ENCODE assay signal across 19 cellular contexts in genomic region chr1:244102471-244102870, GRCh38. TPM values are rescaled to one million over a fixed set of nuclear protein-coding genes. Genes with fewer than 3 reads are reported as not detected.
DNase-seq lines count a peak whose midpoint lies in the region; ATAC-seq lines count a peak whose summit lies in the region.
"Had no signal": no experiment of that assay in that cellular context is flagged by ENCODE, and none has a peak within 500 bp of the region (broad histone marks: within the 10 kb centered on the region; RNA-seq: fewer than 3 reads in every experiment).

No MANE protein-coding gene starts in this region.

- DNase-seq in NCI-H1417 (lab: John Stamatoyannopoulos, UW) (peak in 2 of 3 experiments; percentile 15 to 61), NCI-H1417 treated with DMSO at 0.1 percent for 48 hours (lab: John Stamatoyannopoulos, UW) (no peak), SHP77 treated with DMSO at 0.1 percent for 48 hours (lab: John Stamatoyannopoulos, UW) (peak; percentile 81), mesenchymal stem cell (peak; percentile 28), T-helper 17 cell (no peak)
- DNase-seq in activated naive CD4-positive, alpha-beta T cell treated with anti-CD3 and anti-CD28 coated beads, Interleukin-2, amount 10 ng/mL, durations not matched to agents 7 days and 5 days, result no peak
- DNase-seq: 8988T; CD4-positive, alpha-beta T cell; HFFc6; Karpas-422; MG63; NCI-H1092; NCI-H1694 treated with DMSO at 0.1 percent for 48 hours; NCI-H510A; SIG-M5 had no signal

- H3K9me3 Mint-ChIP-seq in activated naive CD4-positive, alpha-beta T cell treated with anti-CD3 and anti-CD28 coated beads, Interleukin-2, amount 10 ng/mL, durations not matched to agents 7 days and 5 days, result no peaks in the 10 kb centered on the region
- H3K9me3 Mint-ChIP-seq: CD4-positive, alpha-beta T cell; HFFc6 had no signal

- no peaks in the 10 kb centered on the region for H3K79me1 ChIP-seq in mesenchymal stem cell (replicated peaks; ENCODE audit: low read length, poor library complexity, severe bottlenecking)

- no peaks in the 10 kb centered on the region for H3K9me3 ChIP-seq in mesenchymal stem cell (ENCODE audit: control insufficient read depth, low read length)
- H3K9me3 ChIP-seq in T-helper 17 cell (ENCODE audit: control insufficient read depth, low read length, poor library complexity, severe bottlenecking), result no peaks in the 10 kb centered on the region

- no peak for ATAC-seq in HG03095 (IDR thresholded peaks at IDR 0.05; ENCODE audit: unreplicated experiment)
- no peak for ATAC-seq in T-helper 17 cell

- no peak overlapping the region for H3K9ac ChIP-seq in mesenchymal stem cell (ENCODE audit: low read length)

- peak overlapping the region; percentile 67 for H2AK5ac ChIP-seq in mesenchymal stem cell (ENCODE audit: low read length, severe bottlenecking)

- H3K4me1 Mint-ChIP-seq in activated naive CD4-positive, alpha-beta T cell treated with anti-CD3 and anti-CD28 coated beads, Interleukin-2, amount 10 ng/mL, durations not matched to agents 7 days and 5 days, result peaks cover 6% of the 10 kb centered on the region
- peaks cover 9% of the 10 kb centered on the region for H3K4me1 Mint-ChIP-seq in T-helper 17 cell

- no peak overlapping the region for H3K14ac ChIP-seq in mesenchymal stem cell (ENCODE audit: low read length in 2 of 2)

- H3K27me3 ChIP-seq in mesenchymal stem cell (ENCODE audit: control insufficient read depth in 1 of 2, insufficient read depth in 1 of 2, low read length in 2 of 2), result peaks cover 0 to 34% of the 10 kb centered on the region in 2 experiments

- H3K4ac ChIP-seq in mesenchymal stem cell (ENCODE audit: low read depth in 1 of 2, low read length in 2 of 2), result peak overlapping the region in 1 of 2 experiments; percentile 58

- H2BK5ac ChIP-seq in mesenchymal stem cell (ENCODE audit: low read depth, low read length, poor library complexity, severe bottlenecking), result no peak overlapping the region

- H4K91ac ChIP-seq in mesenchymal stem cell (ENCODE audit: low read length), result peak overlapping the region; percentile 71

- peak overlapping the region; percentile 12 for H3K27ac ChIP-seq in mesenchymal stem cell (ENCODE audit: low read length, poor library complexity, severe bottlenecking)
- peak overlapping the region; percentile 19 for H3K27ac ChIP-seq in temporal lobe (ENCODE audit: low read depth, low read length)

- WGBS in mesenchymal stem cell, result 60% methylated on average over 8 of the region's 15 CpGs

- H2BK15ac ChIP-seq in mesenchymal stem cell (ENCODE audit: low read depth, poor library complexity, severe bottlenecking), result peak overlapping the region; percentile 17

- no peak overlapping the region for H2BK120ac ChIP-seq in mesenchymal stem cell (ENCODE audit: low read depth, low read length)

- H2BK12ac ChIP-seq in mesenchymal stem cell (ENCODE audit: low read length in 2 of 2), result peak overlapping the region in 1 of 2 experiments; percentile 51

- H3K36me3 Mint-ChIP-seq in activated naive CD4-positive, alpha-beta T cell treated with anti-CD3 and anti-CD28 coated beads, Interleukin-2, amount 10 ng/mL, durations not matched to agents 7 days and 5 days, result no peaks in the 10 kb centered on the region
- peaks cover 4% of the 10 kb centered on the region for H3K36me3 Mint-ChIP-seq in T-helper 17 cell (ENCODE audit: low read depth)

- no peak overlapping the region for H3K4me3 Mint-ChIP-seq in activated naive CD4-positive, alpha-beta T cell treated with anti-CD3 and anti-CD28 coated beads, Interleukin-2, amount 10 ng/mL, durations not matched to agents 7 days and 5 days
- no peak overlapping the region for H3K4me3 Mint-ChIP-seq in T-helper 17 cell
- H3K4me3 Mint-ChIP-seq: B cell; CD4-positive, alpha-beta T cell; HFFc6; IgD-negative memory B cell had no signal

- H3K23ac ChIP-seq in mesenchymal stem cell (ENCODE audit: low read length in 2 of 2), result peak overlapping the region in 1 of 2 experiments; percentile 9

- H2AFZ ChIP-seq in mesenchymal stem cell (ENCODE audit: low read depth, low read length), result no peak overlapping the region

- peaks cover 24% of the 10 kb centered on the region for H3K4me1 ChIP-seq in mesenchymal stem cell (ENCODE audit: control insufficient read depth, insufficient read depth, low read depth, low read length)

- CTCF ChIA-PET in activated naive CD4-positive, alpha-beta T cell treated with anti-CD3 and anti-CD28 coated beads, Interleukin-2, amount 10 ng/mL, durations not matched to agents 7 days and 5 days (lab: Charles Lee), result no interaction called here

- H3K18ac ChIP-seq in mesenchymal stem cell (ENCODE audit: low read depth in 1 of 2, low read length in 2 of 2), result peak overlapping the region in 1 of 2 experiments; percentile 67

- no peak overlapping the region for H3K4me3 ChIP-seq in mesenchymal stem cell (ENCODE audit: insufficient read depth in 1 of 2, low read depth in 1 of 2, low read length in 2 of 2)
- H3K4me3 ChIP-seq: MG63 had no signal

- no peak overlapping the region for H3K27ac Mint-ChIP-seq in activated naive CD4-positive, alpha-beta T cell treated with anti-CD3 and anti-CD28 coated beads, Interleukin-2, amount 10 ng/mL, durations not matched to agents 7 days and 5 days
- no peak overlapping the region for H3K27ac Mint-ChIP-seq in T-helper 17 cell
- H3K27ac Mint-ChIP-seq: B cell; CD4-positive, alpha-beta T cell; HFFc6 had no signal

- H3K4me2 ChIP-seq in mesenchymal stem cell (ENCODE audit: low read length, poor library complexity, severe bottlenecking), result no peak overlapping the region

- peaks cover 18% of the 10 kb centered on the region for H3K27me3 Mint-ChIP-seq in activated naive CD4-positive, alpha-beta T cell treated with anti-CD3 and anti-CD28 coated beads, Interleukin-2, amount 10 ng/mL, durations not matched to agents 7 days and 5 days
- peaks cover 89% of the 10 kb centered on the region for H3K27me3 Mint-ChIP-seq in T-helper 17 cell
- H3K27me3 Mint-ChIP-seq: CD4-positive, alpha-beta T cell had no signal

- H4K8ac ChIP-seq in mesenchymal stem cell (ENCODE audit: low read length), result peak overlapping the region; percentile 53

- no peaks in the 10 kb centered on the region for H3K36me3 ChIP-seq in mesenchymal stem cell (ENCODE audit: control insufficient read depth in 1 of 2, insufficient read depth in 2 of 2, low read depth in 1 of 2, low read length in 2 of 2)
- H3K36me3 ChIP-seq: MG63 had no signal

RNA-seq across cellular contexts. Expression of gene ZBTB18, which starts 51.4 kb away (rescaled TPM):
- 6.6 TPM for polyA plus RNA-seq in mesenchymal stem cell (2013, experiment 1 of 2)
- 6.9 TPM for polyA plus RNA-seq in mesenchymal stem cell (2013, experiment 2 of 2)
- total RNA-seq in temporal lobe, result 364 TPM
- 10 to 100 TPM; 26.3 to 29.1 TPM for total RNA-seq in T-helper 17 cell

Comparison
In these comparisons a context has a peak if more than half of its experiments do, and no peak if none do; other contexts are left out.
1. DNase-seq: peak in NCI-H1417 (2 of 3), SHP77 treated with DMSO at 0.1 percent for 48 hours (single experiment) and mesenchymal stem cell (single experiment); none in NCI-H1417 treated with DMSO at 0.1 percent for 48 hours (single experiment), activated naive CD4-positive, alpha-beta T cell treated with anti-CD3 and anti-CD28 coated beads, Interleukin-2, amount 10 ng/mL, durations not matched to agents 7 days and 5 days (single experiment) and T-helper 17 cell (0 of 3).
2. RNA of gene ZBTB18, which starts 51.4 kb away (total RNA-seq): 364 TPM in temporal lobe (single experiment); 26.3 to 29.1 TPM in T-helper 17 cell; every median in the first group is over 10 times any median in the second.